8 cellular contexts compared by ENCODE assay signal in the genomic region with DNA sequence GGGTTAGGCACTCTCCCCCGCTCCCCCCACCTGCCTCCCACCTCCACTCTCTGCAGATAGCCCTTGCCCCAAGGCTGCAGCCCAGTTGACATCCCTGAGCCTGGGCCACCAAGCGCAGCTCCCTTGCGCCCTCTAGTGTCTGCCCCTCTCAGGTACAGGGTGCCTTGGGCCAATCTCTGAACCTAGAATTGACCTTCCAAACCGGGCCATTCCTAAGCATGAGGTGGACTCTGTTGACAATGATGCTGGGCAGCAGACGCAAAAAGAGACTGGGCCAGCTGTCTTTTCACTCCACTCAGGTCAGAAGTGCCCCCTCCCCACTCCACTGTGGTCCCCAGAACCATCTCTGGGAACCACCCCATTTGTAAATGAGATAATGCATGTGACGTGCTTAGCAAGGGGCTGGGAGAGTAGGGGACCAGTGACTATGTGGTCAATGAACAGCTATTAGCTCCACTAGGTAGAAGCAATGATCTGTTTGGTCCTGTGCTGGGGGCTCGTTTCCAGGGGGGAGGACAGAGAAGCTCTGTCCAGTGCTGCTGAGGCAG. TPM values are rescaled to one million over a fixed set of nuclear protein-coding genes. Genes with fewer than 3 reads are reported as not detected.
DNase-seq lines count a peak whose midpoint lies in the region; ATAC-seq and TF ChIP-seq lines count a peak whose summit lies in the region.

No MANE protein-coding gene starts in this region.

- ATAC-seq in activated naive CD8-positive, alpha-beta T cell treated with anti-CD3 and anti-CD28 coated beads, Interleukin-2, amount 10 ng/mL, durations not matched to agents 7 days and 5 days (ENCODE audit: low read depth), result peak; percentile 85
- ATAC-seq in right cardiac atrium, result peak; percentile 82 to 86
- ATAC-seq in HG03520 (IDR thresholded peaks at IDR 0.05; ENCODE audit: unreplicated experiment), result no peak
- ATAC-seq in HG02973 (IDR thresholded peaks at IDR 0.05; ENCODE audit: unreplicated experiment), result no peak

- no peaks in the 10 kb centered on the region for H3K36me3 ChIP-seq in smooth muscle cell (ENCODE audit: low read depth)

- H3K27me3 Mint-ChIP-seq in activated naive CD8-positive, alpha-beta T cell treated with anti-CD3 and anti-CD28 coated beads, Interleukin-2, amount 10 ng/mL, durations not matched to agents 7 days and 5 days, result no peaks in the 10 kb centered on the region

- no peaks in the 10 kb centered on the region for H3K9me3 Mint-ChIP-seq in activated naive CD8-positive, alpha-beta T cell treated with anti-CD3 and anti-CD28 coated beads, Interleukin-2, amount 10 ng/mL, durations not matched to agents 7 days and 5 days

- H3K4me1 ChIP-seq in right cardiac atrium (ENCODE audit: control insufficient read depth, insufficient read depth, low read length) (no peaks in the 10 kb centered on the region), smooth muscle cell (ENCODE audit: low read depth) (peaks cover 7% of the 10 kb centered on the region)

- 38% methylated on average over 7 of the region's 7 CpGs for WGBS in right cardiac atrium
- 47% methylated on average over 7 of the region's 7 CpGs for WGBS in smooth muscle cell (ENCODE audit: low lambda C conversion rate)

- H3K79me2 ChIP-seq in smooth muscle cell (ENCODE audit: low read depth), result no peaks in the 10 kb centered on the region

- intact Hi-C loops in right cardiac atrium (cut with DNase I), result loop anchor here (2.0 to 10.0 kb wide), 5 partner anchors 698 to 750 kb away; no protein-coding TSS in a partner anchor

- H3K4me1 Mint-ChIP-seq in activated naive CD8-positive, alpha-beta T cell treated with anti-CD3 and anti-CD28 coated beads, Interleukin-2, amount 10 ng/mL, durations not matched to agents 7 days and 5 days, result peaks cover 36% of the 10 kb centered on the region

- peak overlapping the region; percentile 32 for H3K27ac Mint-ChIP-seq in activated naive CD8-positive, alpha-beta T cell treated with anti-CD3 and anti-CD28 coated beads, Interleukin-2, amount 10 ng/mL, durations not matched to agents 7 days and 5 days

- TF ChIP-seq CTCF in smooth muscle cell (IDR thresholded peaks at IDR 0.05; ENCODE audit: borderline replicate concordance, insufficient read depth, poor library complexity, severe bottlenecking), result peak; percentile 95

- H3K4me3 Mint-ChIP-seq in activated naive CD8-positive, alpha-beta T cell treated with anti-CD3 and anti-CD28 coated beads, Interleukin-2, amount 10 ng/mL, durations not matched to agents 7 days and 5 days, result no peak overlapping the region

- H2AFZ ChIP-seq in smooth muscle cell (ENCODE audit: low read depth), result no peak overlapping the region

- no peaks in the 10 kb centered on the region for H4K20me1 ChIP-seq in smooth muscle cell (ENCODE audit: low read depth)

- DNase-seq in EL (peak; percentile 58), HPDE6-E6E7 (ENCODE audit: extremely low spot score) (peak; percentile 54), T follicular helper cell (ENCODE audit: low read depth) (peak; percentile 58), right cardiac atrium (peak; percentile 75 to 92 (median 85)), smooth muscle cell (lab: John Stamatoyannopoulos, UW; ENCODE audit: unreplicated experiment) (no peak)
- peak; percentile 86 for DNase-seq in activated naive CD8-positive, alpha-beta T cell treated with anti-CD3 and anti-CD28 coated beads, Interleukin-2, amount 10 ng/mL, durations not matched to agents 7 days and 5 days

- no peaks in the 10 kb centered on the region for H3F3A ChIP-seq in smooth muscle cell (ENCODE audit: low read depth)

- peaks cover 2% of the 10 kb centered on the region for H3K36me3 Mint-ChIP-seq in activated naive CD8-positive, alpha-beta T cell treated with anti-CD3 and anti-CD28 coated beads, Interleukin-2, amount 10 ng/mL, durations not matched to agents 7 days and 5 days

- no peak overlapping the region for H3K4me2 ChIP-seq in smooth muscle cell

- H3K9me3 ChIP-seq in right cardiac atrium (ENCODE audit: control insufficient read depth, low read length) (no peaks in the 10 kb centered on the region), smooth muscle cell (replicated peaks; ENCODE audit: low read depth) (no peaks in the 10 kb centered on the region)

- no peaks in the 10 kb centered on the region for H3K27me3 ChIP-seq in right cardiac atrium (ENCODE audit: control insufficient read depth, insufficient read depth)
- no peaks in the 10 kb centered on the region for H3K27me3 ChIP-seq in smooth muscle cell (ENCODE audit: low read depth)

- POLR2A ChIA-PET in activated naive CD8-positive, alpha-beta T cell treated with anti-CD3 and anti-CD28 coated beads, Interleukin-2, amount 10 ng/mL, durations not matched to agents 7 days and 5 days (lab: Charles Lee), result interaction anchor here (0.8 to 1.3 kb wide), 3 partner anchors 60 to 698 kb away, joined by 3 to 4 read pairs (median 3); partner anchors contain the start of gene FOSL2

- no peak overlapping the region for H3K27ac ChIP-seq in right cardiac atrium (ENCODE audit: low read length)
- no peak overlapping the region for H3K27ac ChIP-seq in smooth muscle cell (ENCODE audit: low read depth)

- H3K4me3 ChIP-seq in right cardiac atrium (ENCODE audit: low read length) (no peak overlapping the region), smooth muscle cell (no peak overlapping the region)

- H3K9ac ChIP-seq in smooth muscle cell (ENCODE audit: low read depth), result no peak overlapping the region

RNA-seq across cellular contexts. Expression of gene PLB1, which starts 43.3 kb away (rescaled TPM):
- total RNA-seq in activated naive CD8-positive, alpha-beta T cell treated with anti-CD3 and anti-CD28 coated beads, Interleukin-2, amount 10 ng/mL, durations not matched to agents 7 days and 5 days, result under 1 TPM; 0.30 to 0.43 TPM
- total RNA-seq in right cardiac atrium (1 to 10 TPM; 2.1 to 2.7 (median 2.3) TPM), smooth muscle cell (1.1 and 8.7 TPM in 2 replicates)
- polyA plus RNA-seq in right cardiac atrium (0.86 TPM), smooth muscle cell (0.75 and 3.7 TPM in 2 replicates)

RNA-seq across cellular contexts. Expression of gene FOSL2, which starts 60.0 kb away (rescaled TPM):
- 10 to 100 TPM; 24.9 to 30.1 TPM for total RNA-seq in activated naive CD8-positive, alpha-beta T cell treated with anti-CD3 and anti-CD28 coated beads, Interleukin-2, amount 10 ng/mL, durations not matched to agents 7 days and 5 days
- 100 to 1,000 TPM in 1 of 4 donors, 10 to 100 TPM in 3; 38.9 to 128 (median 56.6) TPM for total RNA-seq in right cardiac atrium
- polyA plus RNA-seq in right cardiac atrium, result 46.4 TPM
- total RNA-seq in smooth muscle cell, result 106 and 120 TPM in 2 replicates
- polyA plus RNA-seq in smooth muscle cell, result 70.8 and 72.6 TPM in 2 replicates

Comparison
In these comparisons a context has a peak if more than half of its experiments do, and no peak if none do; other contexts are left out.
1. ATAC-seq: peak in activated naive CD8-positive, alpha-beta T cell treated with anti-CD3 and anti-CD28 coated beads, Interleukin-2, amount 10 ng/mL, durations not matched to agents 7 days and 5 days (single experiment) and right cardiac atrium (2 of 2); none in HG03520 (single experiment) and HG02973 (single experiment).